ENCODE assay signal across 7 cellular contexts in genomic region chr12:26113853-26114719, GRCh38. TPM values are rescaled to one million over a fixed set of nuclear protein-coding genes. Genes with fewer than 3 reads are reported as not detected.
DNase-seq lines count a peak whose midpoint lies in the region; ATAC-seq and TF ChIP-seq lines count a peak whose summit lies in the region.

No MANE protein-coding gene starts in this region.

- no peaks in the 10 kb centered on the region for H3K9me3 Mint-ChIP-seq in WTC11

- H3K4me3 Mint-ChIP-seq in WTC11 = peak overlapping the region; percentile 81

- POLR2A ChIA-PET in WTC11 (lab: Charles Lee) = interaction anchor here (1.4 kb wide), 1 partner anchor 9 kb away, joined by 6 read pairs; no protein-coding TSS in a partner anchor

- ATAC-seq in HG02623 (IDR thresholded peaks at IDR 0.05; ENCODE audit: unreplicated experiment) (peak; percentile 53), WTC11 (peak; percentile 75)

- peak overlapping the region; percentile 94 for H3K27ac Mint-ChIP-seq in WTC11

- TF ChIP-seq CTCF in GM13977 (IDR thresholded peaks at IDR 0.05; ENCODE audit: extremely low read depth, insufficient read depth, missing control alignments) = no peak
- no peak for TF ChIP-seq CTCF in WTC11 (IDR thresholded peaks at IDR 0.05)

- in situ Hi-C loops in GM13977 (cut with MboI; ENCODE audit: low pct_unique_long_range_greater_than_20kb, low sequenced_read_pairs, unreplicated experiment) = no loop called here

- H3K36me3 Mint-ChIP-seq in WTC11 = no peaks in the 10 kb centered on the region

- peaks cover 59% of the 10 kb centered on the region for H3K4me1 Mint-ChIP-seq in WTC11

- H3K27me3 Mint-ChIP-seq in WTC11 (ENCODE audit: low read depth) = peaks cover 29% of the 10 kb centered on the region

- CTCF ChIA-PET in WTC11 (lab: Charles Lee) = interaction anchor here (0.8 to 1.5 kb wide), 3 partner anchors 9 to 112 kb away, joined by 3 to 7 read pairs (median 5); no protein-coding TSS in a partner anchor

- DNase-seq in GM13977 (ENCODE audit: low spot score) (peak; percentile 88), NCI-H1417 treated with DMSO at 0.1 percent for 48 hours (lab: John Stamatoyannopoulos, UW) (peak; percentile 61), WTC11 (ENCODE audit: low spot score) (peak; percentile 84), iris pigment epithelial cell (ENCODE audit: low read depth) (peak; percentile 88), smooth muscle cell of the brain vasculature (ENCODE audit: low read depth, low spot score) (peak; percentile 84)
- peak; percentile 42 for DNase-seq in central memory CD4-positive, alpha-beta T cell

TF ChIP-seq in WTC11, 78 proteins besides CTCF, POLR2A, EP300 and RAD21 (continues in another document):
- TF ChIP-seq CREM (CRISPR knock-in tag; IDR thresholded peaks at IDR 0.05) = peak; percentile 53; the same call in 1 of the 2 replicates
- TF ChIP-seq FOXP4 (CRISPR knock-in tag; IDR thresholded peaks at IDR 0.05) = peak; percentile 84
- TF ChIP-seq ETV6 (CRISPR knock-in tag; IDR thresholded peaks at IDR 0.05) = peak; percentile 90
- TF ChIP-seq PREB (CRISPR knock-in tag; IDR thresholded peaks at IDR 0.05; ENCODE audit: borderline replicate concordance) = 0 out of 2 replicates have a peak, but pooled peaks have one; percentile 30
- peak; percentile 61 for TF ChIP-seq SP1 (CRISPR knock-in tag; conservative IDR thresholded peaks at IDR 0.05)
- TF ChIP-seq ERG (CRISPR knock-in tag; IDR thresholded peaks at IDR 0.05) = no peak
- no peak for TF ChIP-seq NR1H2 (CRISPR knock-in tag; IDR thresholded peaks at IDR 0.05)
- no peak for TF ChIP-seq ZNF425 (CRISPR knock-in tag; conservative IDR thresholded peaks at IDR 0.05)
- no peak for TF ChIP-seq ATF1 (CRISPR knock-in tag; IDR thresholded peaks at IDR 0.05)
- no peak for TF ChIP-seq KAT7 (CRISPR knock-in tag; IDR thresholded peaks at IDR 0.05; ENCODE audit: borderline replicate concordance)
- TF ChIP-seq USF1 (CRISPR knock-in tag; IDR thresholded peaks at IDR 0.05) = peak; percentile 94
- no peak for TF ChIP-seq NR2C2 (CRISPR knock-in tag; IDR thresholded peaks at IDR 0.05)
- no peak for TF ChIP-seq ZNF138 (CRISPR knock-in tag; conservative IDR thresholded peaks at IDR 0.05)
- TF ChIP-seq ZNF219 (CRISPR knock-in tag; IDR thresholded peaks at IDR 0.05; ENCODE audit: borderline replicate concordance) = 0 out of 2 replicates have a peak, but pooled peaks have one; percentile 35
- peak; percentile 93 for TF ChIP-seq USF2 (CRISPR knock-in tag; IDR thresholded peaks at IDR 0.05)
- 0 out of 2 replicates have a peak, but pooled peaks have one; percentile 17 for TF ChIP-seq JUN (CRISPR knock-in tag; IDR thresholded peaks at IDR 0.05)
- TF ChIP-seq MYBL2 (CRISPR knock-in tag; IDR thresholded peaks at IDR 0.05) = peak; percentile 66
- TF ChIP-seq CDX4 (CRISPR knock-in tag; IDR thresholded peaks at IDR 0.05; ENCODE audit: borderline replicate concordance) = no peak
- TF ChIP-seq TP53 (CRISPR knock-in tag; IDR thresholded peaks at IDR 0.05) = peak; percentile 81
- TF ChIP-seq TEAD4 (CRISPR knock-in tag; IDR thresholded peaks at IDR 0.05) = no peak
- no peak for TF ChIP-seq OVOL2 (CRISPR knock-in tag; IDR thresholded peaks at IDR 0.05; ENCODE audit: borderline replicate concordance)
- TF ChIP-seq ZBTB43 (CRISPR knock-in tag; IDR thresholded peaks at IDR 0.05) = peak; percentile 38; the same call in 1 of the 2 replicates
- TF ChIP-seq PRRX2 (CRISPR knock-in tag; IDR thresholded peaks at IDR 0.05) = no peak
- peak; percentile 20; the same call in 1 of the 2 replicates for TF ChIP-seq ELF4 (CRISPR knock-in tag; IDR thresholded peaks at IDR 0.05; ENCODE audit: low read depth)
- TF ChIP-seq GABPB1 (CRISPR knock-in tag; IDR thresholded peaks at IDR 0.05) = peak; percentile 73
- TF ChIP-seq ZNF396 (CRISPR knock-in tag; IDR thresholded peaks at IDR 0.05; ENCODE audit: borderline replicate concordance) = no peak
- TF ChIP-seq JAZF1 (CRISPR knock-in tag; IDR thresholded peaks at IDR 0.05) = no peak

RNA-seq across cellular contexts. Expression of gene BHLHE41, which starts 10.8 kb away (rescaled TPM):
- 5.9 to 7.6 TPM (median 6.7 TPM) in 3 replicates for total RNA-seq in WTC11 (2021)

Comparison
In these comparisons a context has a peak if more than half of its experiments do, and no peak if none do; other contexts are left out.
1. Peak in every context shown above with its lines: DNase-seq and ATAC-seq.